ENCODE assay signal across 8 cellular contexts in genomic region chr16:75251280-75252048, GRCh38. TPM values are rescaled to one million over a fixed set of nuclear protein-coding genes. Genes with fewer than 3 reads are reported as not detected.
DNase-seq lines count a peak whose midpoint lies in the region; ATAC-seq and TF ChIP-seq lines count a peak whose summit lies in the region.

A gene with protein sequence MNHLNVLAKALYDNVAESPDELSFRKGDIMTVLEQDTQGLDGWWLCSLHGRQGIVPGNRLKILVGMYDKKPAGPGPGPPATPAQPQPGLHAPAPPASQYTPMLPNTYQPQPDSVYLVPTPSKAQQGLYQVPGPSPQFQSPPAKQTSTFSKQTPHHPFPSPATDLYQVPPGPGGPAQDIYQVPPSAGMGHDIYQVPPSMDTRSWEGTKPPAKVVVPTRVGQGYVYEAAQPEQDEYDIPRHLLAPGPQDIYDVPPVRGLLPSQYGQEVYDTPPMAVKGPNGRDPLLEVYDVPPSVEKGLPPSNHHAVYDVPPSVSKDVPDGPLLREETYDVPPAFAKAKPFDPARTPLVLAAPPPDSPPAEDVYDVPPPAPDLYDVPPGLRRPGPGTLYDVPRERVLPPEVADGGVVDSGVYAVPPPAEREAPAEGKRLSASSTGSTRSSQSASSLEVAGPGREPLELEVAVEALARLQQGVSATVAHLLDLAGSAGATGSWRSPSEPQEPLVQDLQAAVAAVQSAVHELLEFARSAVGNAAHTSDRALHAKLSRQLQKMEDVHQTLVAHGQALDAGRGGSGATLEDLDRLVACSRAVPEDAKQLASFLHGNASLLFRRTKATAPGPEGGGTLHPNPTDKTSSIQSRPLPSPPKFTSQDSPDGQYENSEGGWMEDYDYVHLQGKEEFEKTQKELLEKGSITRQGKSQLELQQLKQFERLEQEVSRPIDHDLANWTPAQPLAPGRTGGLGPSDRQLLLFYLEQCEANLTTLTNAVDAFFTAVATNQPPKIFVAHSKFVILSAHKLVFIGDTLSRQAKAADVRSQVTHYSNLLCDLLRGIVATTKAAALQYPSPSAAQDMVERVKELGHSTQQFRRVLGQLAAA (minus strand): TSS chr16:75251624. CDS start chr16:75251482, 142 bp downstream.

- ATAC-seq in HG02571 (IDR thresholded peaks at IDR 0.05; ENCODE audit: unreplicated experiment) (peak; percentile 66), gastroesophageal sphincter (peak; percentile 92)
- ATAC-seq in activated T-helper 17 cell treated with anti-CD3 and anti-CD28 coated beads, Interleukin-2, amount 50 U/mL, for 72 hours (replicated peaks): peak; percentile 26

- no peaks in the 10 kb centered on the region for H3K4me1 Mint-ChIP-seq in activated T-helper 17 cell treated with anti-CD3 and anti-CD28 coated beads, Interleukin-2, amount 50 U/mL, for 72 hours
- peaks cover 51% of the 10 kb centered on the region for H3K4me1 Mint-ChIP-seq in neural crest cell

- no peaks in the 10 kb centered on the region for H3K27me3 ChIP-seq in gastroesophageal sphincter

- peak within 1 kb of the TSS; percentile 63 to 90 for H3K4me3 ChIP-seq in gastroesophageal sphincter

- peaks cover 4 to 97% (median 84%) of the 10 kb centered on the region in 3 donors for H3K4me1 ChIP-seq in gastroesophageal sphincter

- H3K36me3 ChIP-seq in gastroesophageal sphincter: no peaks in the 10 kb centered on the region

- H3K4me3 Mint-ChIP-seq in activated T-helper 17 cell treated with anti-CD3 and anti-CD28 coated beads, Interleukin-2, amount 50 U/mL, for 72 hours: peak within 1 kb of the TSS; percentile 58
- peak within 1 kb of the TSS; percentile 88 for H3K4me3 Mint-ChIP-seq in neural crest cell

- TF ChIP-seq EP300 in gastroesophageal sphincter (IDR thresholded peaks at IDR 0.05): no peak

- DNase-seq in AG08396 (ENCODE audit: low spot score): peak; percentile 92
- peak; percentile 65 to 77 for DNase-seq in NCI-H1930 (lab: John Stamatoyannopoulos, UW)
- peak; percentile 79 for DNase-seq in neural crest cell (ENCODE audit: low read depth, low spot score)
- DNase-seq in SKM-1 (lab: John Stamatoyannopoulos, UW; ENCODE audit: unreplicated experiment): no peak

- WGBS in gastroesophageal sphincter (ENCODE audit: low coverage in 1 of 2), 2 donors: no CpG with 5 or more reads among the region's 84 CpGs

- peaks cover 18% of the 10 kb centered on the region for H3K27me3 Mint-ChIP-seq in activated T-helper 17 cell treated with anti-CD3 and anti-CD28 coated beads, Interleukin-2, amount 50 U/mL, for 72 hours
- H3K27me3 Mint-ChIP-seq in neural crest cell (ENCODE audit: low read depth): peaks cover 7% of the 10 kb centered on the region

- TF ChIP-seq CTCF in GM12872 (IDR thresholded peaks at IDR 0.05; ENCODE audit: insufficient read depth, low read depth, low read length): 0 out of 3 replicates have a peak, but pooled peaks have one; percentile 12
- TF ChIP-seq CTCF in gastroesophageal sphincter (IDR thresholded peaks at IDR 0.05): peak in 3 of 4 experiments; percentile 22 to 36 (median 25)
- peak; percentile 19 for TF ChIP-seq CTCF in neural crest cell (conservative IDR thresholded peaks at IDR 0.05)

- peak; percentile 17 to 74 for TF ChIP-seq POLR2A in gastroesophageal sphincter (IDR thresholded peaks at IDR 0.05)

- no peaks in the 10 kb centered on the region for H3K9me3 Mint-ChIP-seq in activated T-helper 17 cell treated with anti-CD3 and anti-CD28 coated beads, Interleukin-2, amount 50 U/mL, for 72 hours
- H3K9me3 Mint-ChIP-seq in neural crest cell: no peaks in the 10 kb centered on the region

- H3K27ac ChIP-seq in gastroesophageal sphincter: peak within 1 kb of the TSS; percentile 70 to 97 (median 94)

- H3K9me3 ChIP-seq in gastroesophageal sphincter: no peaks in the 10 kb centered on the region

- H3K36me3 Mint-ChIP-seq in activated T-helper 17 cell treated with anti-CD3 and anti-CD28 coated beads, Interleukin-2, amount 50 U/mL, for 72 hours (ENCODE audit: low read depth): no peaks in the 10 kb centered on the region
- H3K36me3 Mint-ChIP-seq in neural crest cell (ENCODE audit: low read depth): no peaks in the 10 kb centered on the region

- no peak within 1 kb of the TSS for H3K27ac Mint-ChIP-seq in activated T-helper 17 cell treated with anti-CD3 and anti-CD28 coated beads, Interleukin-2, amount 50 U/mL, for 72 hours
- peak within 1 kb of the TSS; percentile 57 for H3K27ac Mint-ChIP-seq in neural crest cell (ENCODE audit: unreplicated experiment)

RNA-seq across cellular contexts. Expression of the gene that starts here (rescaled TPM):
- under 1 TPM in 1 of 2 donors, not detected in 1; 0.58 TPM for total RNA-seq in activated T-helper 17 cell treated with anti-CD3 and anti-CD28 coated beads, Interleukin-2, amount 50 U/mL, for 72 hours
- total RNA-seq in gastroesophageal sphincter (10 to 100 TPM; 34.6 to 63.7 (median 37.0) TPM), neural crest cell (63.8 and 64.0 TPM in 2 replicates)

Comparison
In these comparisons a context has a peak if more than half of its experiments do, and no peak if none do; other contexts are left out.
1. RNA of the gene that starts here (total RNA-seq): 63.8 to 64.0 TPM in neural crest cell and 34.6 to 63.7 TPM in gastroesophageal sphincter; 0.58 TPM in activated T-helper 17 cell treated with anti-CD3 and anti-CD28 coated beads, Interleukin-2, amount 50 U/mL, for 72 hours; every median in the first group is over 10 times any median in the second.
2. Peak in ATAC-seq in activated T-helper 17 cell treated with anti-CD3 and anti-CD28 coated beads, Interleukin-2, amount 50 U/mL, for 72 hours; RNA of the gene not detected or under 1 TPM.
3. ATAC-seq: peak in every context shown above with its lines; median percentile 92 in gastroesophageal sphincter; 66 in HG02571; 26 in activated T-helper 17 cell treated with anti-CD3 and anti-CD28 coated beads, Interleukin-2, amount 50 U/mL, for 72 hours.
4. Peak in every context shown above with its lines, with median percentiles within 50 percentile points of each other: CTCF ChIP-seq.